ENCODE assay signal across 2 cellular contexts in genomic region chr16:51157698-51158097, GRCh38.
TF ChIP-seq lines count a peak whose summit lies in the region.

No MANE protein-coding gene starts in this region.

TF ChIP-seq in IMR-90, 13 proteins besides CTCF, POLR2A, EP300 and RAD21:
- TF ChIP-seq BHLHE40 (IDR thresholded peaks at IDR 0.05; ENCODE audit: low read depth, low read length), result no peak

TF ChIP-seq in HepG2, 621 proteins besides CTCF, POLR2A, EP300 and RAD21:
- TF ChIP-seq ZNF441 (CRISPR knock-in tag; IDR thresholded peaks at IDR 0.05; ENCODE audit: borderline replicate concordance) (no peak), HNF4A (CRISPR knock-in tag; IDR thresholded peaks at IDR 0.05) (peak; percentile 30; the same call in 1 of the 2 replicates)
